18 cellular contexts compared by ENCODE assay signal in the genomic region with DNA sequence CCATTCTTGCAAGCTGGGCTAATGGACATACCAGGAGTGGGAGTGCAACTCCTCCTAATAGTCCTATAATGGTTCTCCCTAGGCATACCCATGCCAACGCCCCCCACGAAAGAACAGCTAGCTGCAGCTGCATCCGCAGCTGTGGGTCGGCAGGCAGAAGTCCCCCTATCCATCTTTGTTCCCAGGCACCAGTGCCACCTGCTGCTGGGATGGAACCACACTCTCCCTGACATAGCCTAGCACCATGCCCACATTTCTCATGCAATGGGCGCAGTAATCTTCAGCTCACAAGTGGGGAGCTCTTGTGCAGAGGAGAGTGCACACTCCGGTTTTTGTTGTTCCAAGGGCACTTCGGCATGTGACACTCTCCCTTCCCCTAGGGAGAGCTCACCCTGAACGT.
DNase-seq lines count a peak whose midpoint lies in the region; FAIRE-seq and TF ChIP-seq lines count a peak whose summit lies in the region.
"Had no signal": no experiment of that assay in that cellular context is flagged by ENCODE, and none has a peak within 500 bp of the region (broad histone marks: within the 10 kb centered on the region; RNA-seq: fewer than 3 reads in every experiment).

No MANE protein-coding gene starts in this region.

- H3K36me3 Mint-ChIP-seq in endodermal cell (ENCODE audit: low read depth) (no peaks in the 10 kb centered on the region), neural progenitor cell (no peaks in the 10 kb centered on the region)
- H3K36me3 Mint-ChIP-seq: CD8-positive, alpha-beta T cell had no signal

- H3K4me3 ChIP-seq in GM12865 (ENCODE audit: low read depth, low read length) (no peak overlapping the region), endodermal cell (ENCODE audit: low read length) (no peak overlapping the region), neural progenitor cell (no peak overlapping the region)

- H3K9me3 Mint-ChIP-seq in endodermal cell: no peaks in the 10 kb centered on the region
- H3K9me3 Mint-ChIP-seq in neural progenitor cell: peaks cover 5% of the 10 kb centered on the region

- H3K4me3 Mint-ChIP-seq in endodermal cell: no peak overlapping the region
- no peak overlapping the region for H3K4me3 Mint-ChIP-seq in neural progenitor cell
- H3K4me3 Mint-ChIP-seq: B cell; CD8-positive, alpha-beta T cell had no signal

- in situ Hi-C loops in ACHN (cut with HindIII; ENCODE audit: low pct_ligation_motif_present, low pct_unique_long_range_greater_than_20kb, low sequenced_read_pairs): no loop called here

- no peaks in the 10 kb centered on the region for H4K20me1 ChIP-seq in neural progenitor cell (ENCODE audit: low read depth)

- 91 to 96% methylated on average over 6 to 8 of the region's 8 CpGs for WGBS in endodermal cell (ENCODE audit: insufficient coverage in 1 of 2, insufficient read length in 1 of 2), 2 experiments

- H3K27me3 Mint-ChIP-seq in endodermal cell (ENCODE audit: insufficient read depth) (no peaks in the 10 kb centered on the region), neural progenitor cell (ENCODE audit: insufficient read depth, low read depth) (no peaks in the 10 kb centered on the region)
- H3K27me3 Mint-ChIP-seq: B cell had no signal

- TF ChIP-seq CTCF in GM12865 (IDR thresholded peaks at IDR 0.05; ENCODE audit: insufficient read depth, low read depth, low read length, missing control alignments) (no peak), endodermal cell (conservative IDR thresholded peaks at IDR 0.05) (peak; percentile 41), neural progenitor cell (IDR thresholded peaks at IDR 0.05) (peak; percentile 5)

- H3K27ac ChIP-seq in endodermal cell (ENCODE audit: low read depth, low read length): no peak overlapping the region
- no peak overlapping the region for H3K27ac ChIP-seq in neural progenitor cell
- H3K27ac ChIP-seq: C4-2B had no signal

- H3K27me3 ChIP-seq in endodermal cell (ENCODE audit: control insufficient read depth, insufficient read depth, low read length, poor library complexity, severe bottlenecking) (no peaks in the 10 kb centered on the region), neural progenitor cell (no peaks in the 10 kb centered on the region)

- H3K36me3 ChIP-seq in endodermal cell (ENCODE audit: control insufficient read depth, insufficient read depth, low read length): no peaks in the 10 kb centered on the region
- no peaks in the 10 kb centered on the region for H3K36me3 ChIP-seq in neural progenitor cell

- H2AFZ ChIP-seq in neural progenitor cell (replicated peaks): no peak overlapping the region

- H3K4me1 Mint-ChIP-seq in endodermal cell: no peaks in the 10 kb centered on the region
- no peaks in the 10 kb centered on the region for H3K4me1 Mint-ChIP-seq in neural progenitor cell
- H3K4me1 Mint-ChIP-seq: B cell had no signal

- H3K9ac ChIP-seq in endodermal cell (ENCODE audit: extremely low read depth, low read length, poor library complexity, severe bottlenecking): no peak overlapping the region
- H3K9ac ChIP-seq in neural progenitor cell: no peak overlapping the region

- H3K4me2 ChIP-seq in neural progenitor cell: no peak overlapping the region

- H3K79me2 ChIP-seq in neural progenitor cell (ENCODE audit: low read depth): no peaks in the 10 kb centered on the region

- FAIRE-seq in GM12892 (lab: Jason Lieb, UNC): no peak
- no peak for FAIRE-seq in H54 (lab: Jason Lieb, UNC)
- FAIRE-seq: D721Med, G401.6 had no signal

- H3K4me1 ChIP-seq in endodermal cell (ENCODE audit: control insufficient read depth, insufficient read depth, low read length) (no peaks in the 10 kb centered on the region), neural progenitor cell (no peaks in the 10 kb centered on the region)

- peak; percentile 1 for DNase-seq in GM12865 (ENCODE audit: low read depth)
- peak; percentile 2 for DNase-seq in HT1080 (ENCODE audit: low read depth)
- no peak for DNase-seq in endodermal cell
- no peak for DNase-seq in neural progenitor cell (ENCODE audit: low spot score)
- DNase-seq in mucosa of gallbladder (ENCODE audit: low spot score): no peak
- DNase-seq in ACHN: no peak
- DNase-seq in GM12892 (ENCODE audit: insufficient read length): no peak
- DNase-seq in H54 (ENCODE audit: insufficient read length, low spot score): no peak
- DNase-seq: CD8-positive, alpha-beta T cell; COR-L47; DMS153; DMS79 treated with DMSO at 0.1 percent for 48 hours; EL; H7 had no signal

- no peak overlapping the region for H3K27ac Mint-ChIP-seq in endodermal cell
- no peak overlapping the region for H3K27ac Mint-ChIP-seq in neural progenitor cell
- H3K27ac Mint-ChIP-seq: B cell; CD8-positive, alpha-beta T cell had no signal

- H3K9me3 ChIP-seq in endodermal cell (ENCODE audit: control insufficient read depth, low read length) (no peaks in the 10 kb centered on the region), neural progenitor cell (ENCODE audit: low read depth) (no peaks in the 10 kb centered on the region)

- no peaks in the 10 kb centered on the region for H3F3A ChIP-seq in neural progenitor cell (ENCODE audit: low read depth)

- TF ChIP-seq POLR2A in GM12892 (IDR thresholded peaks at IDR 0.05; ENCODE audit: low read depth, low read length): no peak
- TF ChIP-seq POLR2A in H54 (IDR thresholded peaks at IDR 0.05; ENCODE audit: low read depth, low read length): no peak

Comparison
In these comparisons a context has a peak if more than half of its experiments do, and no peak if none do; other contexts are left out.
1. DNase-seq: peak in GM12865 (single experiment) and HT1080 (single experiment); none in endodermal cell (single experiment), neural progenitor cell (single experiment), mucosa of gallbladder (single experiment), ACHN (single experiment), GM12892 (single experiment) and H54 (single experiment).